10 cellular contexts compared by ENCODE assay signal in the genomic region with DNA sequence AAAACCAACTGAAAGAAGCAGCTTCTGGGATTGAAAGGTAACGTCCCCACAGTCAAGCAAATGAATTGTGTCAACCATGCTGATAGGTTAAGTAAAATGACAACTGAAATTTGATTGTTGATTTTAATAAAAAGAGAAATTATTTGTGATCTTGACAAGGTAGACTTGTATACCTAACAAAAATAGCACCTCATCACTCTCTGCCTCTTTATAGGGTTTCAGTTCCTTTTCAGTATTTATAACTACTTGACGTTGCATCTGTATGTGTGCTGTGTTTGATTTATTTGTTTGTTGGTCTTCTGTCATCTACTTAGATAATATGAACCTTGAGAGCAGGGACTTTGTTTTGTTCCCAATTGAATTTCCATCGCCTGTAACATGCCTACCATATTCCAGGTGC. TPM values are rescaled to one million over a fixed set of nuclear protein-coding genes. Genes with fewer than 3 reads are reported as not detected.
A peak's percentile ranks its signal among the peaks of the same experiment; 100 is the strongest.
DNase-seq lines count a peak whose midpoint lies in the region; ATAC-seq and TF ChIP-seq lines count a peak whose summit lies in the region.
"Had no signal": no experiment of that assay in that cellular context is flagged by ENCODE, and none has a peak within 500 bp of the region (broad histone marks: within the 10 kb centered on the region; RNA-seq: fewer than 3 reads in every experiment).

No MANE protein-coding gene starts in this region.

- ATAC-seq in HG02642 (IDR thresholded peaks at IDR 0.05; ENCODE audit: poor library complexity, unreplicated experiment) = peak; percentile 97
- ATAC-seq in HG03520 (IDR thresholded peaks at IDR 0.05; ENCODE audit: unreplicated experiment) = peak; percentile 98
- no peak for ATAC-seq in effector memory CD8-positive, alpha-beta T cell (replicated peaks)
- no peak for ATAC-seq in stimulated activated naive CD8-positive, alpha-beta T cell treated with anti-CD3 and anti-CD28 coated beads, Interleukin-15, Interleukin-2, amounts not matched to agents 100 U/mL and 50 U/mL, for 24 hours
- ATAC-seq in WTC11 = no peak

- intact Hi-C loops in MCF 10A (cut with micrococcal nuclease) = no loop called here
- intact Hi-C loops in breast epithelium (cut with DNase I; ENCODE audit: low total_unique reads) = loop anchor here (10.0 kb wide), 1 partner anchor 570 kb away; no protein-coding TSS in a partner anchor

- H3K27me3 Mint-ChIP-seq in MCF 10A (ENCODE audit: insufficient read depth, unreplicated experiment) (no peaks in the 10 kb centered on the region), WTC11 (ENCODE audit: low read depth) (peaks cover 5% of the 10 kb centered on the region)
- peaks cover 0 to 6% of the 10 kb centered on the region in 2 donors for H3K27me3 Mint-ChIP-seq in effector memory CD8-positive, alpha-beta T cell

- H3K9me3 ChIP-seq in breast epithelium = no peaks in the 10 kb centered on the region

- POLR2A ChIA-PET in MCF 10A (lab: Yijun Ruan, JAX) = interaction anchor here (3.7 kb wide), 1 partner anchor 8 kb away, joined by 49 read pairs; the partner anchor contains the start of gene PPP3CA
- POLR2A ChIA-PET in WTC11 (lab: Charles Lee) = no interaction called here

- no peak for DNase-seq in MCF 10A (ENCODE audit: unreplicated experiment)
- no peak for DNase-seq in breast epithelium (ENCODE audit: low spot score in 2 of 2)
- DNase-seq in effector memory CD8-positive, alpha-beta T cell = no peak
- no peak for DNase-seq in stimulated activated naive CD8-positive, alpha-beta T cell treated with anti-CD3 and anti-CD28 coated beads, Interleukin-15, Interleukin-2, amounts not matched to agents 100 U/mL and 50 U/mL, for 24 hours
- no peak for DNase-seq in HuH-7.5 (ENCODE audit: low spot score)
- DNase-seq in WTC11 (ENCODE audit: low spot score) = no peak
- DNase-seq: activated naive CD8-positive, alpha-beta T cell treated with anti-CD3 and anti-CD28 coated beads, Interleukin-2, amount 10 ng/mL, durations not matched to agents 7 days and 5 days; NCI-H82 had no signal

- H3K9me3 Mint-ChIP-seq in MCF 10A (ENCODE audit: unreplicated experiment) (no peaks in the 10 kb centered on the region), WTC11 (no peaks in the 10 kb centered on the region)
- H3K9me3 Mint-ChIP-seq in effector memory CD8-positive, alpha-beta T cell = no peaks in the 10 kb centered on the region
- H3K9me3 Mint-ChIP-seq: activated naive CD8-positive, alpha-beta T cell treated with anti-CD3 and anti-CD28 coated beads, Interleukin-2, amount 10 ng/mL, durations not matched to agents 7 days and 5 days had no signal

- no peak overlapping the region for H3K4me3 ChIP-seq in breast epithelium

- H3K4me1 ChIP-seq in breast epithelium = no peaks in the 10 kb centered on the region

- H3K36me3 ChIP-seq in breast epithelium = no peaks in the 10 kb centered on the region

- BruUV-seq in MCF 10A (replicated peaks; lab: Mats Ljungman, UMichigan) = no TSS peak

- H3K27ac ChIP-seq in breast epithelium = no peak overlapping the region

- CTCF ChIA-PET in MCF 10A (lab: Yijun Ruan, JAX) = interaction anchor here (1.0 kb wide), 1 partner anchor 376 kb away, joined by 3 read pairs; no protein-coding TSS in a partner anchor
- CTCF ChIA-PET in WTC11 (lab: Charles Lee) = no interaction called here

- H3K4me3 Mint-ChIP-seq in MCF 10A (ENCODE audit: unreplicated experiment) (no peak overlapping the region), WTC11 (no peak overlapping the region)
- H3K4me3 Mint-ChIP-seq in effector memory CD8-positive, alpha-beta T cell = no peak overlapping the region
- H3K4me3 Mint-ChIP-seq: activated naive CD8-positive, alpha-beta T cell treated with anti-CD3 and anti-CD28 coated beads, Interleukin-2, amount 10 ng/mL, durations not matched to agents 7 days and 5 days had no signal

- H3K27me3 ChIP-seq in breast epithelium = no peaks in the 10 kb centered on the region

- H3K4me1 Mint-ChIP-seq in MCF 10A (ENCODE audit: insufficient read depth, unreplicated experiment) (peaks cover 36% of the 10 kb centered on the region), WTC11 (peaks cover 5% of the 10 kb centered on the region; the same call in 1 of the 2 replicates)
- H3K4me1 Mint-ChIP-seq in effector memory CD8-positive, alpha-beta T cell (ENCODE audit: low read depth in 2 of 2) = no peaks in the 10 kb centered on the region
- H3K4me1 Mint-ChIP-seq: activated naive CD8-positive, alpha-beta T cell treated with anti-CD3 and anti-CD28 coated beads, Interleukin-2, amount 10 ng/mL, durations not matched to agents 7 days and 5 days had no signal

- H3K27ac Mint-ChIP-seq in MCF 10A (ENCODE audit: low read depth, unreplicated experiment) (peak overlapping the region; percentile 87), WTC11 (no peak overlapping the region)
- H3K27ac Mint-ChIP-seq in effector memory CD8-positive, alpha-beta T cell = no peak overlapping the region
- H3K27ac Mint-ChIP-seq: activated naive CD8-positive, alpha-beta T cell treated with anti-CD3 and anti-CD28 coated beads, Interleukin-2, amount 10 ng/mL, durations not matched to agents 7 days and 5 days had no signal

- no peak for TF ChIP-seq POLR2A in breast epithelium (IDR thresholded peaks at IDR 0.05)

- no peaks in the 10 kb centered on the region for H3K36me3 Mint-ChIP-seq in MCF 10A (ENCODE audit: insufficient read depth, unreplicated experiment)
- H3K36me3 Mint-ChIP-seq in effector memory CD8-positive, alpha-beta T cell (ENCODE audit: insufficient read depth) = no peaks in the 10 kb centered on the region
- H3K36me3 Mint-ChIP-seq in WTC11 = no peaks in the 10 kb centered on the region
- H3K36me3 Mint-ChIP-seq: activated naive CD8-positive, alpha-beta T cell treated with anti-CD3 and anti-CD28 coated beads, Interleukin-2, amount 10 ng/mL, durations not matched to agents 7 days and 5 days had no signal

- no peak for TF ChIP-seq CTCF in MCF 10A (IDR thresholded peaks at IDR 0.05; ENCODE audit: unreplicated experiment)
- TF ChIP-seq CTCF in breast epithelium (IDR thresholded peaks at IDR 0.05) = no peak
- no peak for TF ChIP-seq CTCF in WTC11 (IDR thresholded peaks at IDR 0.05)

TF ChIP-seq in WTC11, 78 proteins besides CTCF, POLR2A, EP300 and RAD21 (continues in another document):
- TF ChIP-seq, protein P1, sequence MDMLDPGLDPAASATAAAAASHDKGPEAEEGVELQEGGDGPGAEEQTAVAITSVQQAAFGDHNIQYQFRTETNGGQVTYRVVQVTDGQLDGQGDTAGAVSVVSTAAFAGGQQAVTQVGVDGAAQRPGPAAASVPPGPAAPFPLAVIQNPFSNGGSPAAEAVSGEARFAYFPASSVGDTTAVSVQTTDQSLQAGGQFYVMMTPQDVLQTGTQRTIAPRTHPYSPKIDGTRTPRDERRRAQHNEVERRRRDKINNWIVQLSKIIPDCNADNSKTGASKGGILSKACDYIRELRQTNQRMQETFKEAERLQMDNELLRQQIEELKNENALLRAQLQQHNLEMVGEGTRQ (CRISPR knock-in tag; IDR thresholded peaks at IDR 0.05) = no peak
- no peak for TF ChIP-seq SOX15 (CRISPR knock-in tag; IDR thresholded peaks at IDR 0.05)
- no peak for TF ChIP-seq TEAD4 (CRISPR knock-in tag; IDR thresholded peaks at IDR 0.05)
- TF ChIP-seq, protein P2, sequence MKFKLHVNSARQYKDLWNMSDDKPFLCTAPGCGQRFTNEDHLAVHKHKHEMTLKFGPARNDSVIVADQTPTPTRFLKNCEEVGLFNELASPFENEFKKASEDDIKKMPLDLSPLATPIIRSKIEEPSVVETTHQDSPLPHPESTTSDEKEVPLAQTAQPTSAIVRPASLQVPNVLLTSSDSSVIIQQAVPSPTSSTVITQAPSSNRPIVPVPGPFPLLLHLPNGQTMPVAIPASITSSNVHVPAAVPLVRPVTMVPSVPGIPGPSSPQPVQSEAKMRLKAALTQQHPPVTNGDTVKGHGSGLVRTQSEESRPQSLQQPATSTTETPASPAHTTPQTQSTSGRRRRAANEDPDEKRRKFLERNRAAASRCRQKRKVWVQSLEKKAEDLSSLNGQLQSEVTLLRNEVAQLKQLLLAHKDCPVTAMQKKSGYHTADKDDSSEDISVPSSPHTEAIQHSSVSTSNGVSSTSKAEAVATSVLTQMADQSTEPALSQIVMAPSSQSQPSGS (CRISPR knock-in tag; IDR thresholded peaks at IDR 0.05; ENCODE audit: borderline replicate concordance, low read depth) = no peak
- no peak for TF ChIP-seq ZBTB21 (CRISPR knock-in tag; IDR thresholded peaks at IDR 0.05; ENCODE audit: borderline replicate concordance)
- TF ChIP-seq, protein P3, sequence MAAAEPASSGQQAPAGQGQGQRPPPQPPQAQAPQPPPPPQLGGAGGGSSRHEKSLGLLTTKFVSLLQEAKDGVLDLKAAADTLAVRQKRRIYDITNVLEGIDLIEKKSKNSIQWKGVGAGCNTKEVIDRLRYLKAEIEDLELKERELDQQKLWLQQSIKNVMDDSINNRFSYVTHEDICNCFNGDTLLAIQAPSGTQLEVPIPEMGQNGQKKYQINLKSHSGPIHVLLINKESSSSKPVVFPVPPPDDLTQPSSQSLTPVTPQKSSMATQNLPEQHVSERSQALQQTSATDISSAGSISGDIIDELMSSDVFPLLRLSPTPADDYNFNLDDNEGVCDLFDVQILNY (CRISPR knock-in tag; IDR thresholded peaks at IDR 0.05) = no peak
- no peak for TF ChIP-seq ZNF671 (CRISPR knock-in tag; IDR thresholded peaks at IDR 0.05)
- no peak for TF ChIP-seq CDX4 (CRISPR knock-in tag; IDR thresholded peaks at IDR 0.05; ENCODE audit: borderline replicate concordance)
- TF ChIP-seq ATF1 (CRISPR knock-in tag; IDR thresholded peaks at IDR 0.05) = no peak
- no peak for TF ChIP-seq CREB1 (CRISPR knock-in tag; IDR thresholded peaks at IDR 0.05)

RNA-seq across cellular contexts. Expression of gene PPP3CA, which starts 7.9 kb away (rescaled TPM):
- 53.7 and 73.0 TPM in 2 replicates for total RNA-seq in MCF 10A (2022)
- 10 to 100 TPM; 32.4 to 59.6 (median 47.8) TPM for total RNA-seq in breast epithelium
- 35.3 to 41.6 TPM (median 36.3 TPM) in 3 replicates for total RNA-seq in WTC11 (2021)

Comparison
In these comparisons a context has a peak if more than half of its experiments do, and no peak if none do; other contexts are left out.
1. ATAC-seq: peak in HG02642 (single experiment) and HG03520 (single experiment); none in effector memory CD8-positive, alpha-beta T cell (single experiment), stimulated activated naive CD8-positive, alpha-beta T cell treated with anti-CD3 and anti-CD28 coated beads, Interleukin-15, Interleukin-2, amounts not matched to agents 100 U/mL and 50 U/mL, for 24 hours (single experiment) and WTC11 (single experiment).